1 cellular context compared by ENCODE assay signal in the genomic region with DNA sequence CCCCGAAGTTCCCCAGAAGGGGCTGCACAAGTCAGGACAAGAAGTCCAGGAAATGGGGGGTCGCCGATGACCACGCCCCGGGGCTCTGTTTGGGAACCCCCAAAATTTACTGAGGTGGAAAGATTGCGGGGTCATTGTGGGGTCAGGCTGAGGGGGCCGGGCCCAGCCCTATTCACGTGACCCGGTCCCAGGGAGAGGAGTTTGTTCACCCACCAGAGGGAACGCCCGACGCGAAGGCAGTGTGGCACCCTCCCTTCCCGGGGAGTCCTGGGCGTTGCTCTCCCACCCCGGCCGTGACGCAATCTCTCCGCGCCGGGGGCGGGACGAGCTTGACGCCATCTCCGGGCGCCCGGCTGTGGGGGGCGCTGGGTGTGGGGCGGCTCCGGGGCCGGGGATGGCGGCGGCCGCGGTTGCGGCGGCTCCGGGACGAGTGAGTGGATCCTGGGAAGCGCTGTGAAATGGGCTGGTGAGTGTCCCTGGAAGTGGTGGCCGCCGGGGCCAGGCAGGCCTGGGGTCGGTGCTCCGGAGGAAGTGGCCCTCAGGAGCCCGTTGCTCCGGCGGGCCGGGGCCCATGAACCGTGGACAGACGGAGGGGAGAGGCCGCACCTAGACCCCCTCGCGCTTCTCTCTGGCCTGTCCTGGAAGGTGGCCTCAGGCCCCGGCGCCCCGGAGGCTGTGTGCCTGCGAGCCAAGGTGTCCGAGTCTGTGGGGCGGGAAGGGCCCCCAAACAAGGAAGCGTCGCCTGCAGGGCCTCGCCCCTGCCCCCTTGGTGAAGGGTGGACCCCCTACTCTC.
A peak's percentile ranks its signal among the peaks of the same experiment; 100 is the strongest.
TF ChIP-seq lines count a peak whose summit lies in the region.

A gene with protein sequence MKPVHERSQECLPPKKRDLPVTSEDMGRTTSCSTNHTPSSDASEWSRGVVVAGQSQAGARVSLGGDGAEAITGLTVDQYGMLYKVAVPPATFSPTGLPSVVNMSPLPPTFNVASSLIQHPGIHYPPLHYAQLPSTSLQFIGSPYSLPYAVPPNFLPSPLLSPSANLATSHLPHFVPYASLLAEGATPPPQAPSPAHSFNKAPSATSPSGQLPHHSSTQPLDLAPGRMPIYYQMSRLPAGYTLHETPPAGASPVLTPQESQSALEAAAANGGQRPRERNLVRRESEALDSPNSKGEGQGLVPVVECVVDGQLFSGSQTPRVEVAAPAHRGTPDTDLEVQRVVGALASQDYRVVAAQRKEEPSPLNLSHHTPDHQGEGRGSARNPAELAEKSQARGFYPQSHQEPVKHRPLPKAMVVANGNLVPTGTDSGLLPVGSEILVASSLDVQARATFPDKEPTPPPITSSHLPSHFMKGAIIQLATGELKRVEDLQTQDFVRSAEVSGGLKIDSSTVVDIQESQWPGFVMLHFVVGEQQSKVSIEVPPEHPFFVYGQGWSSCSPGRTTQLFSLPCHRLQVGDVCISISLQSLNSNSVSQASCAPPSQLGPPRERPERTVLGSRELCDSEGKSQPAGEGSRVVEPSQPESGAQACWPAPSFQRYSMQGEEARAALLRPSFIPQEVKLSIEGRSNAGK (plus strand): TSS at position 338 of the 793 bp plus-strand sequence. CDS start 3,765 bp downstream, outside the sequence.

TF ChIP-seq in IMR-90, 13 proteins besides CTCF, POLR2A, EP300 and RAD21:
- no peak for TF ChIP-seq MAFK (IDR thresholded peaks at IDR 0.05; ENCODE audit: low read depth, low read length)
- TF ChIP-seq MXI1 (IDR thresholded peaks at IDR 0.05; ENCODE audit: borderline replicate concordance, low read depth, low read length) = 0 out of 2 replicates have a peak, but pooled peaks have one; percentile 48
- TF ChIP-seq RFX5 (IDR thresholded peaks at IDR 0.05; ENCODE audit: low read depth, low read length) = no peak
- TF ChIP-seq BHLHE40 (IDR thresholded peaks at IDR 0.05; ENCODE audit: low read depth, low read length) = peak; percentile 80
- no peak for TF ChIP-seq NFE2L2 (IDR thresholded peaks at IDR 0.05; ENCODE audit: low read depth, low read length)
- TF ChIP-seq, protein P1, sequence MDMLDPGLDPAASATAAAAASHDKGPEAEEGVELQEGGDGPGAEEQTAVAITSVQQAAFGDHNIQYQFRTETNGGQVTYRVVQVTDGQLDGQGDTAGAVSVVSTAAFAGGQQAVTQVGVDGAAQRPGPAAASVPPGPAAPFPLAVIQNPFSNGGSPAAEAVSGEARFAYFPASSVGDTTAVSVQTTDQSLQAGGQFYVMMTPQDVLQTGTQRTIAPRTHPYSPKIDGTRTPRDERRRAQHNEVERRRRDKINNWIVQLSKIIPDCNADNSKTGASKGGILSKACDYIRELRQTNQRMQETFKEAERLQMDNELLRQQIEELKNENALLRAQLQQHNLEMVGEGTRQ (IDR thresholded peaks at IDR 0.05; ENCODE audit: low read depth, low read length) = peak; percentile 68
- TF ChIP-seq CEBPB (IDR thresholded peaks at IDR 0.05; ENCODE audit: low read depth, low read length) = peak; percentile 96
- TF ChIP-seq RCOR1 (IDR thresholded peaks at IDR 0.05; ENCODE audit: insufficient replicate concordance, low read length) = no peak
- no peak for TF ChIP-seq CHD1 (IDR thresholded peaks at IDR 0.05; ENCODE audit: low read depth, low read length)
- TF ChIP-seq, protein P2, sequence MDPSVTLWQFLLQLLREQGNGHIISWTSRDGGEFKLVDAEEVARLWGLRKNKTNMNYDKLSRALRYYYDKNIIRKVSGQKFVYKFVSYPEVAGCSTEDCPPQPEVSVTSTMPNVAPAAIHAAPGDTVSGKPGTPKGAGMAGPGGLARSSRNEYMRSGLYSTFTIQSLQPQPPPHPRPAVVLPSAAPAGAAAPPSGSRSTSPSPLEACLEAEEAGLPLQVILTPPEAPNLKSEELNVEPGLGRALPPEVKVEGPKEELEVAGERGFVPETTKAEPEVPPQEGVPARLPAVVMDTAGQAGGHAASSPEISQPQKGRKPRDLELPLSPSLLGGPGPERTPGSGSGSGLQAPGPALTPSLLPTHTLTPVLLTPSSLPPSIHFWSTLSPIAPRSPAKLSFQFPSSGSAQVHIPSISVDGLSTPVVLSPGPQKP (IDR thresholded peaks at IDR 0.05; ENCODE audit: borderline replicate concordance, low read depth, low read length) = no peak
- TF ChIP-seq MAZ (IDR thresholded peaks at IDR 0.05; ENCODE audit: borderline replicate concordance, low read depth, low read length) = peak; percentile 99
- no peak for TF ChIP-seq SMC3 (IDR thresholded peaks at IDR 0.05; ENCODE audit: low read depth, low read length)
- TF ChIP-seq FOS (IDR thresholded peaks at IDR 0.05; ENCODE audit: low read depth, low read length) = peak; percentile 51; the same call in 1 of the 2 replicates
